Comparison of ENCODE assay signal across 18 cellular contexts in genomic region chr10:75611972-75612331, GRCh38.
A peak's percentile ranks its signal among the peaks of the same experiment; 100 is the strongest.
DNase-seq lines count a peak whose midpoint lies in the region; ATAC-seq and TF ChIP-seq lines count a peak whose summit lies in the region.
"Had no signal": no experiment of that assay in that cellular context is flagged by ENCODE, and none has a peak within 500 bp of the region (broad histone marks: within the 10 kb centered on the region; RNA-seq: fewer than 3 reads in every experiment).

No MANE protein-coding gene starts in this region.

- peaks cover 34 to 46% of the 10 kb centered on the region in 2 donors for H3K4me1 ChIP-seq in duodenal mucosa (ENCODE audit: control insufficient read depth in 1 of 2, insufficient read depth in 2 of 2, low read length in 2 of 2)
- H3K4me1 ChIP-seq: colonic mucosa had no signal

- no peaks in the 10 kb centered on the region for H3K9me3 Mint-ChIP-seq in MCF 10A (ENCODE audit: unreplicated experiment)
- H3K9me3 Mint-ChIP-seq: naive B cell; T-helper 1 cell treated with Interleukin-12 subunit alpha and Interleukin-12 subunit beta and Interleukin-4 antibody, amounts not matched to agents 30 μg/mL and 1 μg/mL, for 36 hours had no signal

- peak; percentile 85 for DNase-seq in renal cortical epithelial cell (ENCODE audit: low read depth)
- DNase-seq in MCF 10A (ENCODE audit: unreplicated experiment): no peak
- no peak for DNase-seq in activated CD8-positive, alpha-beta memory T cell treated with anti-CD3 and anti-CD28 coated beads for 24 hours
- DNase-seq in stimulated activated CD4-positive, alpha-beta T cell treated with anti-CD3 and anti-CD28 coated beads, Interleukin-15, amount 100 ng/mL, for 24 hours: no peak
- DNase-seq: activated CD8-positive, alpha-beta memory T cell treated with anti-CD3 and anti-CD28 coated beads, Interleukin-2, amount 50 U/mL, for 4 hours; activated naive CD4-positive, alpha-beta T cell; Calu3; colonic mucosa; naive B cell; stimulated activated CD4-positive, alpha-beta T cell treated with anti-CD3 and anti-CD28 coated beads, Interleukin-1b, Interleukin-23, amount 100 ng/mL, for 48 hours had no signal

- peak overlapping the region in 1 of 2 donors; percentile 34 for H3K9ac ChIP-seq in duodenal mucosa (ENCODE audit: low read depth in 1 of 2, low read length in 2 of 2)

- H3K27me3 ChIP-seq in duodenal mucosa (ENCODE audit: control insufficient read depth in 1 of 2, insufficient read depth in 2 of 2, low read length in 2 of 2): no peaks in the 10 kb centered on the region
- H3K27me3 ChIP-seq: colonic mucosa, hepatocyte had no signal

- H3K36me3 ChIP-seq in duodenal mucosa (ENCODE audit: control insufficient read depth in 1 of 2, insufficient read depth in 2 of 2, low read length in 2 of 2): no peaks in the 10 kb centered on the region
- H3K36me3 ChIP-seq: colonic mucosa had no signal

- peak; percentile 26 for ATAC-seq in GM18861 (IDR thresholded peaks at IDR 0.05; ENCODE audit: unreplicated experiment)
- ATAC-seq in HG02759 (IDR thresholded peaks at IDR 0.05; ENCODE audit: unreplicated experiment): peak; percentile 42
- no peak for ATAC-seq in HG03139 (IDR thresholded peaks at IDR 0.05; ENCODE audit: unreplicated experiment)
- ATAC-seq: activated CD4-positive, CD25-positive, alpha-beta regulatory T cell treated with anti-CD3 and anti-CD28 coated beads, Interleukin-2, amount 50 U/mL, for 24 hours; esophagus mucosa had no signal

- H3K4me3 Mint-ChIP-seq in MCF 10A (ENCODE audit: unreplicated experiment): no peak overlapping the region
- H3K4me3 Mint-ChIP-seq: naive B cell; T-helper 1 cell treated with Interleukin-12 subunit alpha and Interleukin-12 subunit beta and Interleukin-4 antibody, amounts not matched to agents 30 μg/mL and 1 μg/mL, for 36 hours had no signal

- H3K4me3 ChIP-seq in duodenal mucosa (ENCODE audit: low read depth in 1 of 2, low read length in 2 of 2): peak overlapping the region; percentile 2 to 34
- H3K4me3 ChIP-seq: colonic mucosa, hepatocyte had no signal

- CTCF ChIA-PET in MCF 10A (lab: Yijun Ruan, JAX): no interaction called here

- no peak for TF ChIP-seq CTCF in MCF 10A (IDR thresholded peaks at IDR 0.05; ENCODE audit: unreplicated experiment)

- POLR2A ChIA-PET in MCF 10A (lab: Yijun Ruan, JAX): no interaction called here

- intact Hi-C loops in MCF 10A (cut with micrococcal nuclease): no loop called here

- H3K4me1 Mint-ChIP-seq in MCF 10A (ENCODE audit: insufficient read depth, unreplicated experiment): no peaks in the 10 kb centered on the region

- H3K27ac ChIP-seq in duodenal mucosa (ENCODE audit: low read depth, low read length): no peak overlapping the region
- H3K27ac ChIP-seq: hepatocyte had no signal

- peaks cover 16% of the 10 kb centered on the region for H3K27me3 Mint-ChIP-seq in MCF 10A (ENCODE audit: insufficient read depth, unreplicated experiment)

- H3K36me3 Mint-ChIP-seq in MCF 10A (ENCODE audit: insufficient read depth, unreplicated experiment): no peaks in the 10 kb centered on the region
- H3K36me3 Mint-ChIP-seq: naive B cell had no signal

- H3K9me3 ChIP-seq in duodenal mucosa (ENCODE audit: control insufficient read depth in 1 of 2, low read length in 2 of 2): no peaks in the 10 kb centered on the region
- H3K9me3 ChIP-seq: colonic mucosa had no signal

- H3K27ac Mint-ChIP-seq in MCF 10A (ENCODE audit: low read depth, unreplicated experiment): no peak overlapping the region
- H3K27ac Mint-ChIP-seq: naive B cell; T-helper 1 cell treated with Interleukin-12 subunit alpha and Interleukin-12 subunit beta and Interleukin-4 antibody, amounts not matched to agents 30 μg/mL and 1 μg/mL, for 36 hours had no signal

- no TSS peak for BruUV-seq in MCF 10A (replicated peaks; lab: Mats Ljungman, UMichigan)
